In the genomic region with DNA sequence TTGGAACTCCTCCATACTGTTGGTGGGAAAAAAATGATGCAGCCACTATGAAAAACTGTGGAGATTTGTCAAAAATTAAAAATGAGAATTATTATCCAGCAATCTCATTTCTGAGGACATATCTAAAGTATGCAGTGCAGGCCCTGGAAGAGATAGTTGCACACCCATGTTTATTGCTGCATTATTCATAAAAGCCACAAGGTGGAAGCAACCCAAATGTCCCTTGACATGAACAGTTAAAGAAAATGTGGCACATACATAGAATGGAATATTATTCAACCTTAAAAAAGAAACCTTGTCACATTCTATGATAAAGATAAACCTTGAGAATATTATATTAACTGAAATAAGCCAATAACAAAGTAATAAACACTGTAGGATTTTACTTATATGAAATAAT, we compare ENCODE assay signal across 8 cellular contexts.
DNase-seq lines count a peak whose midpoint lies in the region; ATAC-seq, FAIRE-seq and TF ChIP-seq lines count a peak whose summit lies in the region.

No MANE protein-coding gene starts in this region.

- DNase-seq in Caco-2 (peak in 1 of 2 experiments; percentile 12), NB4 (ENCODE audit: low read depth) (peak; percentile 28), fibroblast of peridontal ligament (ENCODE audit: extremely low read depth) (peak; percentile 5), frontal cortex (ENCODE audit: low spot score in 2 of 2) (no peak)
- no peak for DNase-seq in effector CD8-positive, alpha-beta T cell (lab: John Stamatoyannopoulos, UW)

- no peaks in the 10 kb centered on the region for H3K36me3 Mint-ChIP-seq in Caco-2 (ENCODE audit: insufficient read depth, unreplicated experiment)

- no peak for FAIRE-seq in frontal cortex (lab: Jason Lieb, UNC)

- peaks cover 15% of the 10 kb centered on the region for H3K27me3 Mint-ChIP-seq in Caco-2 (ENCODE audit: insufficient read depth, unreplicated experiment)

- no TSS peak for BruUV-seq in Caco-2 (replicated peaks; lab: Mats Ljungman, UMichigan)

- H3K27ac Mint-ChIP-seq in Caco-2 (ENCODE audit: unreplicated experiment): no peak overlapping the region

- H3K4me3 ChIP-seq in Caco-2 (ENCODE audit: low read depth, low read length) (no peak overlapping the region), NB4 (ENCODE audit: low read depth, low read length) (no peak overlapping the region)

- POLR2A ChIA-PET in Caco-2 (lab: Charles Lee): no interaction called here

- H3K27me3 ChIP-seq in Caco-2 (replicated peaks; ENCODE audit: control insufficient read depth, insufficient read depth, low read length): no peaks in the 10 kb centered on the region; the same call in 1 of the 2 replicates

- peak; percentile 40 to 41 for TF ChIP-seq CTCF in Caco-2 (IDR thresholded peaks at IDR 0.05; ENCODE audit: insufficient read depth in 1 of 2, low read depth in 1 of 2, low read length in 1 of 2, severe bottlenecking in 1 of 2, unreplicated experiment in 1 of 2)
- TF ChIP-seq CTCF in NB4 (IDR thresholded peaks at IDR 0.05; ENCODE audit: low read depth, low read length): peak; percentile 32

- no peaks in the 10 kb centered on the region for H3K9me3 ChIP-seq in Caco-2

- intact Hi-C loops in Caco-2 (cut with micrococcal nuclease; ENCODE audit: unreplicated experiment): loop anchor here (1.0 kb wide), 1 partner anchor 213 kb away; no protein-coding TSS in a partner anchor

- H3K9me3 Mint-ChIP-seq in Caco-2 (ENCODE audit: unreplicated experiment): no peaks in the 10 kb centered on the region

- no peaks in the 10 kb centered on the region for H3K4me1 ChIP-seq in Caco-2

- no peak overlapping the region for H3K4me3 Mint-ChIP-seq in Caco-2 (ENCODE audit: unreplicated experiment)

- no peaks in the 10 kb centered on the region for H3K36me3 ChIP-seq in Caco-2 (ENCODE audit: control insufficient read depth, insufficient read depth, low read length)

- ATAC-seq in GM19468 (IDR thresholded peaks at IDR 0.05; ENCODE audit: extremely low read depth, unreplicated experiment): peak; percentile 61
- no peak for ATAC-seq in HG02970 (IDR thresholded peaks at IDR 0.05; ENCODE audit: low FRiP score, unreplicated experiment)
- no peak for ATAC-seq in HG02852 (IDR thresholded peaks at IDR 0.05; ENCODE audit: unreplicated experiment)

- TF ChIP-seq POLR2A in NB4 (IDR thresholded peaks at IDR 0.05; ENCODE audit: extremely low read depth, insufficient read length): no peak

- H3K4me1 Mint-ChIP-seq in Caco-2 (ENCODE audit: low read depth, unreplicated experiment): no peaks in the 10 kb centered on the region

- CTCF ChIA-PET in Caco-2 (lab: Charles Lee): no interaction called here

Comparison
In these comparisons a context has a peak if more than half of its experiments do, and no peak if none do; other contexts are left out.
1. DNase-seq: peak in NB4 (single experiment) and fibroblast of peridontal ligament (single experiment); none in effector CD8-positive, alpha-beta T cell (single experiment) and frontal cortex (0 of 2).